7 cellular contexts compared by ENCODE assay signal in genomic region chr2:233409286-233409991, GRCh38. TPM values are rescaled to one million over a fixed set of nuclear protein-coding genes. Genes with fewer than 3 reads are reported as not detected.
DNase-seq lines count a peak whose midpoint lies in the region; ATAC-seq and TF ChIP-seq lines count a peak whose summit lies in the region.

No MANE protein-coding gene starts in this region.

- no peaks in the 10 kb centered on the region for H3K27me3 Mint-ChIP-seq in activated T-helper 2 cell treated with anti-CD3 and anti-CD28 coated beads, Interferon-gamma antibody, Interleukin-2, Interleukin-4, amounts not matched to agents 10 μg/mL and 5 μg/mL and 100 μg/mL, durations not matched to agents 14 hours and 24 hours and 36 hours (ENCODE audit: low read depth)

- DNase-seq in LoVo (ENCODE audit: low spot score) (peak; percentile 28), kidney glomerular epithelial cell (lab: John Stamatoyannopoulos, UW) (peak; percentile 31), HCEC 1CT (no peak), GM10266 (ENCODE audit: extremely low spot score) (no peak)
- DNase-seq in activated T-helper 2 cell treated with anti-CD3 and anti-CD28 coated beads, Interferon-gamma antibody, Interleukin-2, Interleukin-4, amounts not matched to agents 10 μg/mL and 5 μg/mL and 100 μg/mL, durations not matched to agents 14 hours and 24 hours and 36 hours (ENCODE audit: low spot score): no peak

- peaks cover 0 to 47% (median 38%) of the 10 kb centered on the region in 5 donors for H3K4me1 ChIP-seq in subcutaneous abdominal adipose tissue (ENCODE audit: control insufficient read depth in 5 of 5, insufficient read depth in 5 of 5, low read length in 5 of 5)

- H3K4me3 Mint-ChIP-seq in activated T-helper 2 cell treated with anti-CD3 and anti-CD28 coated beads, Interferon-gamma antibody, Interleukin-2, Interleukin-4, amounts not matched to agents 10 μg/mL and 5 μg/mL and 100 μg/mL, durations not matched to agents 14 hours and 24 hours and 36 hours (ENCODE audit: low read depth): no peak overlapping the region

- H3K36me3 Mint-ChIP-seq in activated T-helper 2 cell treated with anti-CD3 and anti-CD28 coated beads, Interferon-gamma antibody, Interleukin-2, Interleukin-4, amounts not matched to agents 10 μg/mL and 5 μg/mL and 100 μg/mL, durations not matched to agents 14 hours and 24 hours and 36 hours (ENCODE audit: low read depth): peaks cover 56% of the 10 kb centered on the region

- no peak overlapping the region for H3K4me3 ChIP-seq in subcutaneous abdominal adipose tissue (ENCODE audit: low read depth in 1 of 5, low read length in 5 of 5)

- no peak overlapping the region for H3K9ac ChIP-seq in subcutaneous abdominal adipose tissue (ENCODE audit: low read length in 5 of 5)

- no peak for ATAC-seq in HG02884 (IDR thresholded peaks at IDR 0.05; ENCODE audit: unreplicated experiment)

- intact Hi-C loops in activated T-helper 2 cell treated with anti-CD3 and anti-CD28 coated beads, Interferon-gamma antibody, Interleukin-2, Interleukin-4, amounts not matched to agents 10 μg/mL and 5 μg/mL and 100 μg/mL, durations not matched to agents 14 hours and 24 hours and 36 hours (cut with micrococcal nuclease): no loop called here

- H3K9me3 Mint-ChIP-seq in activated T-helper 2 cell treated with anti-CD3 and anti-CD28 coated beads, Interferon-gamma antibody, Interleukin-2, Interleukin-4, amounts not matched to agents 10 μg/mL and 5 μg/mL and 100 μg/mL, durations not matched to agents 14 hours and 24 hours and 36 hours: peaks cover 26% of the 10 kb centered on the region

- TF ChIP-seq CTCF in GM10266 (IDR thresholded peaks at IDR 0.05; ENCODE audit: control insufficient read depth, insufficient read depth, low read depth, missing control alignments): no peak

- peaks cover 37% of the 10 kb centered on the region for H3K4me1 Mint-ChIP-seq in activated T-helper 2 cell treated with anti-CD3 and anti-CD28 coated beads, Interferon-gamma antibody, Interleukin-2, Interleukin-4, amounts not matched to agents 10 μg/mL and 5 μg/mL and 100 μg/mL, durations not matched to agents 14 hours and 24 hours and 36 hours (ENCODE audit: low read depth)

- H3K27ac ChIP-seq in subcutaneous abdominal adipose tissue (ENCODE audit: low read depth, low read length): peak overlapping the region; percentile 16

- H3K9me3 ChIP-seq in subcutaneous abdominal adipose tissue (ENCODE audit: control insufficient read depth in 5 of 5, low read length in 5 of 5): peaks cover 0 to 10% (median 0%) of the 10 kb centered on the region in 5 donors

- H3K27ac Mint-ChIP-seq in activated T-helper 2 cell treated with anti-CD3 and anti-CD28 coated beads, Interferon-gamma antibody, Interleukin-2, Interleukin-4, amounts not matched to agents 10 μg/mL and 5 μg/mL and 100 μg/mL, durations not matched to agents 14 hours and 24 hours and 36 hours: peak overlapping the region; percentile 18

- H3K27me3 ChIP-seq in subcutaneous abdominal adipose tissue (ENCODE audit: control insufficient read depth in 5 of 5, insufficient read depth in 4 of 5, low read length in 5 of 5): no peaks in the 10 kb centered on the region

- H3K36me3 ChIP-seq in subcutaneous abdominal adipose tissue (ENCODE audit: control insufficient read depth in 5 of 5, insufficient read depth in 5 of 5, low read length in 5 of 5): peaks cover 0 to 7% (median 0%) of the 10 kb centered on the region in 5 donors

RNA-seq across cellular contexts. Expression of gene DGKD, which starts 55.1 kb away (rescaled TPM):
- 52.3 and 58.3 TPM in 2 replicates for total RNA-seq in activated T-helper 2 cell treated with anti-CD3 and anti-CD28 coated beads, Interferon-gamma antibody, Interleukin-2, Interleukin-4, amounts not matched to agents 10 μg/mL and 5 μg/mL and 100 μg/mL, durations not matched to agents 14 hours and 24 hours and 36 hours

Comparison
In these comparisons a context has a peak if more than half of its experiments do, and no peak if none do; other contexts are left out.
1. DNase-seq: peak in LoVo (single experiment) and kidney glomerular epithelial cell (single experiment); none in activated T-helper 2 cell treated with anti-CD3 and anti-CD28 coated beads, Interferon-gamma antibody, Interleukin-2, Interleukin-4, amounts not matched to agents 10 μg/mL and 5 μg/mL and 100 μg/mL, durations not matched to agents 14 hours and 24 hours and 36 hours (single experiment), HCEC 1CT (single experiment) and GM10266 (single experiment).